Comparison of ENCODE assay signal across 34 cellular contexts in genomic region chr5:167801999-167802398, GRCh38.
"Had no signal": no experiment of that assay in that cellular context is flagged by ENCODE, and none has a peak within 500 bp of the region (broad histone marks: within the 10 kb centered on the region; RNA-seq: fewer than 3 reads in every experiment).

No MANE protein-coding gene starts in this region.

- ATAC-seq: activated T-cell treated with anti-CD3 and anti-CD28 coated beads, Interleukin-2, amount 50 U/mL, for 72 hours; activated T-helper 17 cell treated with anti-CD3 and anti-CD28 coated beads, Interleukin-2, amount 50 U/mL, for 72 hours; body of pancreas; Right ventricle myocardium inferior had no signal

- H3K27ac ChIP-seq: ascending aorta, body of pancreas, Peyer's patch, VCaP had no signal

- H3K27me3 ChIP-seq: ascending aorta, body of pancreas, Peyer's patch had no signal

- H3K4me3 ChIP-seq: ascending aorta, body of pancreas, Peyer's patch had no signal

- H3K9me3 ChIP-seq: ascending aorta, body of pancreas, Peyer's patch had no signal

- DNase-seq: activated B cell treated with CpG ODN at 0.5 μM for 24 hours; activated CD4-positive, alpha-beta memory T cell treated with anti-CD3 and anti-CD28 coated beads for 36 hours; activated CD4-positive, alpha-beta T cell treated with anti-CD3 and anti-CD28 coated beads for 4 hours; activated CD4-positive, alpha-beta T cell treated with anti-CD3 and anti-CD28 coated beads, Interleukin-2, amount 50 U/mL, for 1 hour; activated CD4-positive, CD25-positive, alpha-beta regulatory T cell treated with anti-CD3 and anti-CD28 coated beads, Interleukin-2, amount 50 U/mL, for 72 hours; activated CD8-positive, alpha-beta memory T cell treated with anti-CD3 and anti-CD28 coated beads, Interleukin-2, amount 50 U/mL, for 4 hours; activated gamma-delta T cell; activated naive CD4-positive, alpha-beta T cell treated with Interleukin-2 at 50 U/mL for 16 hours; activated naive CD8-positive, alpha-beta T cell treated with anti-CD3 and anti-CD28 coated beads, Interleukin-2, amount 10 ng/mL, durations not matched to agents 7 days and 5 days; activated T-cell treated with anti-CD3 and anti-CD28 coated beads for 4 hours; activated T-cell treated with anti-CD3 and anti-CD28 coated beads, Interleukin-2, amount 50 U/mL, for 72 hours; amygdala; body of pancreas; central memory CD4-positive, alpha-beta T cell; Karpas-422; KBM-7; NCI-H1105; NCI-H1417 treated with DMSO at 0.1 percent for 48 hours; NCI-H187 treated with DMSO at 0.1 percent for 48 hours; NCI-H2081 treated with DMSO at 0.1 percent for 48 hours; NCI-H226; NCI-H446 treated with DMSO at 0.1 percent for 48 hours; NCI-H524; Peyer's patch; RPMI8226; SIG-M5; SW 1271; T-helper 1 cell; T-helper 2 cell; T-helper 9 cell had no signal

- H3K36me3 ChIP-seq: ascending aorta, Peyer's patch had no signal

- H3K4me1 ChIP-seq: ascending aorta, body of pancreas, Peyer's patch had no signal
